In the genomic region with DNA sequence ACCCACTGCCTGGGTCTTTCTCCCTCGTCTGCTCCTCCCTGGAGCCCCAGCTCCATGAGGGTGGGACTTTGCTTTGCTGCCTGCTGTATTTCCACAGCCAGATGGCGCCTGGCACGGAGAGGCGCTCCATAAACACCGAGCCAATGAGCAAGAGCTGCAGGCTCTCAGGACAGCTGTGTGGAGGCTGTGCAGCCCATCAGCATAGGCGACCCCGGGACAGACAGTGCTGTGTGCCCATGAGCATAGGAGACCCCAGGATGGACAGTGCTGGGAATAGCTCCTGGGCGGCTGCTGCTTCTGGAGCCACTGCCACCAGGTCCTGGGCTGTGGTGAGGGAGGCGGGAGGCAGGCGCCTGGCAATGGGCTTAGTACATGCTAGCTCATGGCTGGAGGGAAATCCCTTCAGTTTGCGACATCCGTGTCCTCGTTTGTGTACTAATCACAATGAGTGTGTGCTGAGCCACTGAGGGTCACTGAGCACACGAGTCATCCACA, we compare ENCODE assay signal across 19 cellular contexts. TPM values are rescaled to one million over a fixed set of nuclear protein-coding genes. Genes with fewer than 3 reads are reported as not detected.
DNase-seq lines count a peak whose midpoint lies in the region; ATAC-seq, FAIRE-seq and TF ChIP-seq lines count a peak whose summit lies in the region.
"Had no signal": no experiment of that assay in that cellular context is flagged by ENCODE, and none has a peak within 500 bp of the region (broad histone marks: within the 10 kb centered on the region; RNA-seq: fewer than 3 reads in every experiment).

No MANE protein-coding gene starts in this region.

- TF ChIP-seq RAD21 in K562 (CRISPR knock-in tag; conservative IDR thresholded peaks at IDR 0.05 in 1 of 2, IDR thresholded peaks at IDR 0.05 in 1 of 2): no peak

- ATAC-seq in K562 (no peak; the same call in 2 of the 3 replicates), upper lobe of right lung (no peak), HG02610 (IDR thresholded peaks at IDR 0.05; ENCODE audit: unreplicated experiment) (no peak), GM21381 (IDR thresholded peaks at IDR 0.05; ENCODE audit: unreplicated experiment) (no peak)
- ATAC-seq: activated CD4-positive, alpha-beta T cell treated with anti-CD3 and anti-CD28 coated beads for 36 hours; left ventricle myocardium superior; naive thymus-derived CD4-positive, alpha-beta T cell had no signal

- no peak for FAIRE-seq in K562 (lab: Jason Lieb, UNC)
- FAIRE-seq: GM18507, RCC 7860 had no signal

- H3K36me3 ChIP-seq in K562 (ENCODE audit: control insufficient read depth, insufficient read depth, low read length): peaks cover 85% of the 10 kb centered on the region
- H3K36me3 ChIP-seq in upper lobe of right lung: peaks cover 88% of the 10 kb centered on the region

- H3K9me3 ChIP-seq in K562 (replicated peaks; ENCODE audit: control insufficient read depth, insufficient read depth, low read depth, low read length) (no peaks in the 10 kb centered on the region), upper lobe of right lung (no peaks in the 10 kb centered on the region)
- H3K9me3 ChIP-seq: heart left ventricle, right atrium auricular region had no signal

- no peak overlapping the region for H3K4me3 ChIP-seq in K562
- no peak overlapping the region for H3K4me3 ChIP-seq in upper lobe of right lung
- H3K4me3 ChIP-seq: heart left ventricle, right atrium auricular region had no signal

- peaks cover 22% of the 10 kb centered on the region for H3K36me3 Mint-ChIP-seq in activated CD4-positive, alpha-beta T cell treated with anti-CD3 and anti-CD28 coated beads, Interleukin-2, amount 10 ng/mL, durations not matched to agents 7 days and 5 days (ENCODE audit: low read depth)

- H4K20me1 ChIP-seq in K562 (replicated peaks; ENCODE audit: control insufficient read depth, insufficient read depth, low read length): no peaks in the 10 kb centered on the region

- DNase-seq in activated CD4-positive, alpha-beta T cell treated with anti-CD3 and anti-CD28 coated beads, Interleukin-2, amount 10 ng/mL, durations not matched to agents 7 days and 5 days: no peak
- no peak for DNase-seq in activated CD4-positive, alpha-beta T cell treated with anti-CD3 and anti-CD28 coated beads for 1 hour
- no peak for DNase-seq in K562 (ENCODE audit: extremely low read depth in 1 of 4, low spot score in 3 of 4)
- peak; percentile 34 for DNase-seq in upper lobe of right lung
- DNase-seq in HuH-7 (ENCODE audit: low spot score): no peak
- DNase-seq: activated CD4-positive, alpha-beta T cell treated with anti-CD3 and anti-CD28 coated beads for 36 hours; heart left ventricle; left ventricle myocardium superior; naive thymus-derived CD4-positive, alpha-beta T cell; NCI-H146; stimulated activated CD4-positive, alpha-beta T cell treated with anti-CD3 and anti-CD28 coated beads, Interleukin-4, amount 100 ng/mL, for 1 hour had no signal

- no peaks in the 10 kb centered on the region for H3K9me1 ChIP-seq in K562 (ENCODE audit: control insufficient read depth, insufficient read depth, low read length)

- WGBS in K562 (ENCODE audit: insufficient coverage, low coverage, missing lambda C conversion rate): 92% methylated on average over 14 of the region's 14 CpGs

- TF ChIP-seq CTCF in K562 (IDR thresholded peaks at IDR 0.05 in 2 of 3, conservative IDR thresholded peaks at IDR 0.05 in 1 of 3; ENCODE audit: insufficient read depth in 2 of 3, low read depth in 1 of 3, low read length in 3 of 3) (0 out of 6 replicates have a peak, but pooled peaks of 1 of the 3 experiments have one; percentile 7), upper lobe of right lung (IDR thresholded peaks at IDR 0.05) (no peak)

- in situ Hi-C loops in K562 (cut with MboI): no loop called here

- no peaks in the 10 kb centered on the region for H3K27me3 Mint-ChIP-seq in activated CD4-positive, alpha-beta T cell treated with anti-CD3 and anti-CD28 coated beads, Interleukin-2, amount 10 ng/mL, durations not matched to agents 7 days and 5 days
- H3K27me3 Mint-ChIP-seq: activated CD4-positive, alpha-beta T cell treated with anti-CD3 and anti-CD28 coated beads for 36 hours; naive thymus-derived CD4-positive, alpha-beta T cell had no signal

- H3K27me3 ChIP-seq in K562 (ENCODE audit: control insufficient read depth in 2 of 2, insufficient read depth in 2 of 2, low read length in 2 of 2) (no peaks in the 10 kb centered on the region), layer of hippocampus (ENCODE audit: control insufficient read depth, insufficient read depth, low read length) (no peaks in the 10 kb centered on the region), upper lobe of right lung (no peaks in the 10 kb centered on the region)
- H3K27me3 ChIP-seq: heart left ventricle, right atrium auricular region had no signal

- H3K9ac ChIP-seq in K562 (ENCODE audit: insufficient read depth in 1 of 2, low read depth in 2 of 2, low read length in 2 of 2): peak overlapping the region in 1 of 2 experiments; percentile 18; a peak in 1 of 4 replicates

- peak overlapping the region; percentile 36 for H3K27ac Mint-ChIP-seq in activated CD4-positive, alpha-beta T cell treated with anti-CD3 and anti-CD28 coated beads, Interleukin-2, amount 10 ng/mL, durations not matched to agents 7 days and 5 days
- H3K27ac Mint-ChIP-seq: activated CD4-positive, alpha-beta T cell treated with anti-CD3 and anti-CD28 coated beads for 36 hours had no signal

- no peaks in the 10 kb centered on the region for H3K9me3 Mint-ChIP-seq in activated CD4-positive, alpha-beta T cell treated with anti-CD3 and anti-CD28 coated beads, Interleukin-2, amount 10 ng/mL, durations not matched to agents 7 days and 5 days
- H3K9me3 Mint-ChIP-seq: naive thymus-derived CD4-positive, alpha-beta T cell had no signal

- intact Hi-C loops in K562 (cut with micrococcal nuclease) (no loop called here), upper lobe of right lung (cut with DNase I) (no loop called here)

- no peak for TF ChIP-seq POLR2A in K562 (conservative IDR thresholded peaks at IDR 0.05)

- peaks cover 1 to 11% of the 10 kb centered on the region in 2 experiments; a peak in 4 of 5 replicates for H3K4me1 ChIP-seq in K562 (replicated peaks in 1 of 2; ENCODE audit: control insufficient read depth in 2 of 2, insufficient read depth in 2 of 2, low read length in 2 of 2)
- no peaks in the 10 kb centered on the region for H3K4me1 ChIP-seq in upper lobe of right lung
- H3K4me1 ChIP-seq: heart left ventricle, right atrium auricular region had no signal

- H3K4me1 Mint-ChIP-seq in activated CD4-positive, alpha-beta T cell treated with anti-CD3 and anti-CD28 coated beads, Interleukin-2, amount 10 ng/mL, durations not matched to agents 7 days and 5 days: no peaks in the 10 kb centered on the region
- H3K4me1 Mint-ChIP-seq: activated CD4-positive, alpha-beta T cell treated with anti-CD3 and anti-CD28 coated beads for 36 hours had no signal

- no peak overlapping the region for H3K4me2 ChIP-seq in K562 (ENCODE audit: insufficient read depth, low read length)

- H3K27ac ChIP-seq in K562 (ENCODE audit: extremely low read depth, low read depth, low read length): no peak overlapping the region
- peak overlapping the region; percentile 53 for H3K27ac ChIP-seq in layer of hippocampus (ENCODE audit: low read depth, low read length)
- H3K27ac ChIP-seq in upper lobe of right lung: no peak overlapping the region
- H3K27ac ChIP-seq: heart left ventricle, right atrium auricular region had no signal

- no peak for TF ChIP-seq EP300 in K562 (IDR thresholded peaks at IDR 0.05; ENCODE audit: low read length)

- POLR2A ChIA-PET in activated CD4-positive, alpha-beta T cell treated with anti-CD3 and anti-CD28 coated beads, Interleukin-2, amount 10 ng/mL, durations not matched to agents 7 days and 5 days (lab: Charles Lee): no interaction called here
- POLR2A ChIA-PET in K562 (lab: Yijun Ruan, JAX): interaction anchor here (1.0 to 1.8 kb wide), 2 partner anchors 10 to 73 kb away, joined by 3 read pairs; no protein-coding TSS in a partner anchor

- CTCF ChIA-PET in activated CD4-positive, alpha-beta T cell treated with anti-CD3 and anti-CD28 coated beads, Interleukin-2, amount 10 ng/mL, durations not matched to agents 7 days and 5 days (lab: Charles Lee): interaction anchor here (1.0 kb wide), 1 partner anchor 11 kb away, joined by 3 read pairs; no protein-coding TSS in a partner anchor
- CTCF ChIA-PET in K562 (lab: Yijun Ruan, JAX; ENCODE audit: low intra/inter-chr PET ratio): interaction anchor here (0.6 kb wide), 1 partner anchor 206 kb away, joined by 5 read pairs; no protein-coding TSS in a partner anchor

- no peak overlapping the region for H3K4me3 Mint-ChIP-seq in activated CD4-positive, alpha-beta T cell treated with anti-CD3 and anti-CD28 coated beads, Interleukin-2, amount 10 ng/mL, durations not matched to agents 7 days and 5 days
- H3K4me3 Mint-ChIP-seq: activated CD4-positive, alpha-beta T cell treated with anti-CD3 and anti-CD28 coated beads for 36 hours; naive thymus-derived CD4-positive, alpha-beta T cell had no signal

- no peak overlapping the region for H2AFZ ChIP-seq in K562 (ENCODE audit: low read depth, low read length)

- no TSS peak for BruUV-seq in K562 (replicated peaks; lab: Mats Ljungman, UMichigan)

- H3K79me2 ChIP-seq in K562 (ENCODE audit: control insufficient read depth, insufficient read depth, low read length): no peaks in the 10 kb centered on the region

RNA-seq across cellular contexts. Expression of a gene that starts 29.2 kb away (rescaled TPM):
- 10 to 100 TPM; 43.8 to 50.1 TPM for total RNA-seq in activated CD4-positive, alpha-beta T cell treated with anti-CD3 and anti-CD28 coated beads, Interleukin-2, amount 10 ng/mL, durations not matched to agents 7 days and 5 days
- total RNA-seq in K562 (2011; cell fraction: chromatin; rRNA removed; ENCODE audit: low replicate concordance): 114 and 157 TPM in 2 replicates
- 43.7 and 47.9 TPM in 2 replicates for total RNA-seq in K562 (2011; cell fraction: nucleolus; rRNA removed)
- total RNA-seq in K562 (2011; cell fraction: nucleoplasm; rRNA removed): 54.4 and 64.5 TPM in 2 replicates
- total RNA-seq in K562 (2014; rRNA removed) (42.7 and 54.9 TPM in 2 replicates), K562 (2014; rRNA removed; fragmentation: Illumina TruSeq; extraction: Trizol) (22.3 and 31.9 TPM in 2 replicates), K562 (2015; rRNA removed; fragmentation: Illumina TruSeq; extraction: Trizol) (23.7 and 25.0 TPM in 2 replicates), K562 (2021) (63.4 and 77.7 TPM in 2 replicates), upper lobe of right lung (61.0 TPM)
- polyA plus RNA-seq in K562 (2011; rRNA removed) (42.6 and 45.1 TPM in 2 replicates), K562 (2014; fragmentation: Illumina TruSeq; extraction: Trizol) (44.1 and 53.6 TPM in 2 replicates), K562 (2014; fragmentation: Nextera tagmentation; extraction: Ambion mirVana) (10 to 100 TPM; 11.2 to 13.4 TPM), K562 (2014; rRNA removed) (30.4 and 43.1 TPM in 2 replicates)
- polyA plus RNA-seq in K562 (2011; cell fraction: cytosol; rRNA removed): 27.4 and 28.4 TPM in 2 replicates
- 66.0 and 75.9 TPM in 2 replicates for polyA plus RNA-seq in K562 (2011; cell fraction: nucleus; rRNA removed)
- 27.8 and 44.0 TPM in 2 replicates for polyA plus RNA-seq in K562 (2012)
- 59.0 and 86.7 TPM in 2 replicates for polyA minus RNA-seq in K562 (2011; rRNA and poly(A)+ RNA removed)
- polyA minus RNA-seq in K562 (2011; cell fraction: cytosol; rRNA and poly(A)+ RNA removed): 31.8 and 39.8 TPM in 2 replicates
- polyA minus RNA-seq in K562 (2011; cell fraction: nucleus; rRNA and poly(A)+ RNA removed): 19.0 and 44.4 TPM in 2 replicates

RNA-seq across cellular contexts. Expression of a gene that starts 29.4 kb away (rescaled TPM):
- total RNA-seq in activated CD4-positive, alpha-beta T cell treated with anti-CD3 and anti-CD28 coated beads, Interleukin-2, amount 10 ng/mL, durations not matched to agents 7 days and 5 days: 10 to 100 TPM; 10.6 to 12.5 TPM
- total RNA-seq in K562 (2011; cell fraction: chromatin; rRNA removed; ENCODE audit: low replicate concordance): 23.2 and 32.8 TPM in 2 replicates
- 22.2 and 24.7 TPM in 2 replicates for total RNA-seq in K562 (2011; cell fraction: nucleolus; rRNA removed)
- 20.0 and 24.7 TPM in 2 replicates for total RNA-seq in K562 (2011; cell fraction: nucleoplasm; rRNA removed)
- 10.0 and 15.1 TPM in 2 replicates for total RNA-seq in K562 (2014; rRNA removed)
- total RNA-seq in K562 (2014; rRNA removed; fragmentation: Illumina TruSeq; extraction: Trizol): 8.3 and 11.2 TPM in 2 replicates
- total RNA-seq in K562 (2015; rRNA removed; fragmentation: Illumina TruSeq; extraction: Trizol): 11.4 and 11.5 TPM in 2 replicates
- 12.7 and 15.0 TPM in 2 replicates for total RNA-seq in K562 (2021)
- 13.5 and 14.3 TPM in 2 replicates for polyA plus RNA-seq in K562 (2011; rRNA removed)
- polyA plus RNA-seq in K562 (2011; cell fraction: cytosol; rRNA removed): 15.9 and 16.9 TPM in 2 replicates
- polyA plus RNA-seq in K562 (2011; cell fraction: nucleus; rRNA removed): 15.5 and 18.3 TPM in 2 replicates
- 6.4 and 8.6 TPM in 2 replicates for polyA plus RNA-seq in K562 (2012)
- 10.9 and 12.7 TPM in 2 replicates for polyA plus RNA-seq in K562 (2014; fragmentation: Illumina TruSeq; extraction: Trizol)
- 1 to 10 TPM; 2.3 to 6.6 TPM for polyA plus RNA-seq in K562 (2014; fragmentation: Nextera tagmentation; extraction: Ambion mirVana)
- polyA plus RNA-seq in K562 (2014; rRNA removed): 15.8 and 20.0 TPM in 2 replicates
- 7.4 and 7.7 TPM in 2 replicates for polyA minus RNA-seq in K562 (2011; rRNA and poly(A)+ RNA removed)
- polyA minus RNA-seq in K562 (2011; cell fraction: cytosol; rRNA and poly(A)+ RNA removed): 6.8 and 12.6 TPM in 2 replicates
- 8.2 and 10.7 TPM in 2 replicates for polyA minus RNA-seq in K562 (2011; cell fraction: nucleus; rRNA and poly(A)+ RNA removed)
- 8.5 TPM for total RNA-seq in upper lobe of right lung

RNA-seq across cellular contexts. Expression of a gene that starts 31.6 kb away (rescaled TPM):
- total RNA-seq in activated CD4-positive, alpha-beta T cell treated with anti-CD3 and anti-CD28 coated beads, Interleukin-2, amount 10 ng/mL, durations not matched to agents 7 days and 5 days: 10 to 100 TPM; 37.7 to 42.7 TPM
- total RNA-seq in K562 (2011; cell fraction: chromatin; rRNA removed; ENCODE audit: low replicate concordance): 34.3 and 41.1 TPM in 2 replicates
- 26.5 and 28.3 TPM in 2 replicates for total RNA-seq in K562 (2011; cell fraction: nucleolus; rRNA removed)
- total RNA-seq in K562 (2011; cell fraction: nucleoplasm; rRNA removed): 21.3 and 26.0 TPM in 2 replicates
- total RNA-seq in K562 (2014; rRNA removed): 44.3 and 45.5 TPM in 2 replicates
- 40.8 and 43.7 TPM in 2 replicates for total RNA-seq in K562 (2014; rRNA removed; fragmentation: Illumina TruSeq; extraction: Trizol)
- 33.5 and 35.1 TPM in 2 replicates for total RNA-seq in K562 (2015; rRNA removed; fragmentation: Illumina TruSeq; extraction: Trizol)
- 68.0 and 68.5 TPM in 2 replicates for total RNA-seq in K562 (2021)
- polyA plus RNA-seq in K562 (2011; rRNA removed): 34.2 and 45.2 TPM in 2 replicates
- polyA plus RNA-seq in K562 (2011; cell fraction: cytosol; rRNA removed): 20.3 and 23.8 TPM in 2 replicates
- polyA plus RNA-seq in K562 (2011; cell fraction: nucleus; rRNA removed): 24.3 and 29.5 TPM in 2 replicates
- 29.3 and 57.5 TPM in 2 replicates for polyA plus RNA-seq in K562 (2012)
- 36.6 and 48.7 TPM in 2 replicates for polyA plus RNA-seq in K562 (2014; fragmentation: Illumina TruSeq; extraction: Trizol)
- 1 to 10 TPM; 4.6 to 5.3 TPM for polyA plus RNA-seq in K562 (2014; fragmentation: Nextera tagmentation; extraction: Ambion mirVana)
- 30.6 and 35.9 TPM in 2 replicates for polyA plus RNA-seq in K562 (2014; rRNA removed)
- polyA minus RNA-seq in K562 (2011; rRNA and poly(A)+ RNA removed): 22.8 and 40.7 TPM in 2 replicates
- polyA minus RNA-seq in K562 (2011; cell fraction: cytosol; rRNA and poly(A)+ RNA removed): 12.9 and 21.0 TPM in 2 replicates
- 8.6 and 10.7 TPM in 2 replicates for polyA minus RNA-seq in K562 (2011; cell fraction: nucleus; rRNA and poly(A)+ RNA removed)
- 34.2 TPM for total RNA-seq in upper lobe of right lung

RNA-seq across cellular contexts. Expression of a gene that starts 55.3 kb away (rescaled TPM):
- under 1 TPM in 1 of 2 experiments, not detected in 1; 0.71 TPM for total RNA-seq in activated CD4-positive, alpha-beta T cell treated with anti-CD3 and anti-CD28 coated beads, Interleukin-2, amount 10 ng/mL, durations not matched to agents 7 days and 5 days
- 5.3 and 30.5 TPM in 2 replicates for total RNA-seq in K562 (2011; cell fraction: chromatin; rRNA removed; ENCODE audit: low replicate concordance)
- total RNA-seq in K562 (2011; cell fraction: nucleolus; rRNA removed): 40.4 and 40.7 TPM in 2 replicates
- total RNA-seq in K562 (2011; cell fraction: nucleoplasm; rRNA removed): 9.1 and 19.0 TPM in 2 replicates
- total RNA-seq in K562 (2014; rRNA removed) (85.6 and 123 TPM in 2 replicates), K562 (2014; rRNA removed; fragmentation: Illumina TruSeq; extraction: Trizol) (1.8 and 2.3 TPM in 2 replicates), K562 (2015; rRNA removed; fragmentation: Illumina TruSeq; extraction: Trizol) (31.5 and 44.3 TPM in 2 replicates), K562 (2021) (125 and 150 TPM in 2 replicates), upper lobe of right lung (9.3 TPM)
- polyA plus RNA-seq in K562 (2011; rRNA removed) (9.2 and 18.1 TPM in 2 replicates), K562 (2014; fragmentation: Illumina TruSeq; extraction: Trizol) (5.0 and 24.5 TPM in 2 replicates), K562 (2014; fragmentation: Nextera tagmentation; extraction: Ambion mirVana) (10 to 100 TPM; 11.1 to 24.3 TPM), K562 (2014; rRNA removed) (60.6 and 93.3 TPM in 2 replicates)
- 36.5 and 175 TPM in 2 replicates for polyA plus RNA-seq in K562 (2011; cell fraction: cytosol; rRNA removed)
- polyA plus RNA-seq in K562 (2011; cell fraction: nucleus; rRNA removed): 13.1 and 20.5 TPM in 2 replicates
- 41.4 and 55.0 TPM in 2 replicates for polyA plus RNA-seq in K562 (2012)
- 1.9 and 3.0 TPM in 2 replicates for polyA minus RNA-seq in K562 (2011; rRNA and poly(A)+ RNA removed)
- polyA minus RNA-seq in K562 (2011; cell fraction: cytosol; rRNA and poly(A)+ RNA removed): 41.1 and 43.1 TPM in 2 replicates
- 43.8 and 48.5 TPM in 2 replicates for polyA minus RNA-seq in K562 (2011; cell fraction: nucleus; rRNA and poly(A)+ RNA removed)
- total RNA-seq: T-helper 1 cell treated with Interleukin-12 subunit alpha and Interleukin-12 subunit beta and Interleukin-4 antibody, amounts not matched to agents 30 ng/mL and 1 ng/mL, for 36 hours; urinary bladder had no signal
